ENCODE assay signal across 11 cellular contexts in genomic region chr12:64400041-64400440, GRCh38. TPM values are rescaled to one million over a fixed set of nuclear protein-coding genes. Genes with fewer than 3 reads are reported as not detected.
DNase-seq lines count a peak whose midpoint lies in the region; ATAC-seq and TF ChIP-seq lines count a peak whose summit lies in the region.
"Had no signal": no experiment of that assay in that cellular context is flagged by ENCODE, and none has a peak within 500 bp of the region (broad histone marks: within the 10 kb centered on the region; RNA-seq: fewer than 3 reads in every experiment).

No MANE protein-coding gene starts in this region.

- dilution Hi-C loops in IMR-90 (cut with HindIII; ENCODE audit: low sequenced_read_pairs, unreplicated experiment): no loop called here

- H2AK5ac ChIP-seq in IMR-90 (ENCODE audit: low read depth, low read length): no peak overlapping the region

- no peak overlapping the region for H2AFZ ChIP-seq in IMR-90 (replicated peaks; ENCODE audit: low read length, poor library complexity)

- WGBS in IMR-90 (ENCODE audit: extremely low coverage in 2 of 2, insufficient read length in 1 of 2), 2 experiments: 7% methylated on average over 2 of the region's 4 CpGs; no CpG with 5 or more reads in 1 of the 2 experiments
- WGBS in adrenal gland, 4 donors: 25 to 33% (median 28%) methylated on average over 4 of the region's 4 CpGs

- no peaks in the 10 kb centered on the region for H4K20me1 ChIP-seq in IMR-90 (ENCODE audit: insufficient read depth, low read length)

- no peak overlapping the region for H3K9ac ChIP-seq in IMR-90 (ENCODE audit: low read depth, low read length)

- no peak overlapping the region for H2BK20ac ChIP-seq in IMR-90 (ENCODE audit: low read depth, low read length)

- H2AK9ac ChIP-seq in IMR-90 (replicated peaks; ENCODE audit: low read depth, low read length, poor library complexity): no peak overlapping the region

- no peak overlapping the region for H3K18ac ChIP-seq in IMR-90 (ENCODE audit: low read depth, low read length)

- no peak for ATAC-seq in CD8-positive, alpha-beta T cell
- ATAC-seq in IMR-90 (ENCODE audit: low read depth) (no peak), HG03135 (IDR thresholded peaks at IDR 0.05; ENCODE audit: unreplicated experiment) (no peak), left colon (no peak), HG02840 (IDR thresholded peaks at IDR 0.05; ENCODE audit: low FRiP score, unreplicated experiment) (no peak)

- H3K27me3 Mint-ChIP-seq in CD8-positive, alpha-beta T cell (ENCODE audit: low read depth): no peaks in the 10 kb centered on the region
- H3K27me3 Mint-ChIP-seq: progenitor cell of endocrine pancreas had no signal

- no peak overlapping the region for H3K27ac ChIP-seq in CD8-positive, alpha-beta T cell (ENCODE audit: low read depth, low read length)
- H3K27ac ChIP-seq in IMR-90 (ENCODE audit: insufficient read depth, low read length) (no peak overlapping the region), adrenal gland (peak overlapping the region in 4 of 5 donors; percentile 51 to 70 (median 62))

- no peaks in the 10 kb centered on the region for H3K9me3 Mint-ChIP-seq in CD8-positive, alpha-beta T cell

- no peaks in the 10 kb centered on the region for H3K36me3 ChIP-seq in CD8-positive, alpha-beta T cell (ENCODE audit: insufficient read depth, low read length)
- H3K36me3 ChIP-seq in IMR-90 (ENCODE audit: control insufficient read depth, insufficient read depth, low read length) (no peaks in the 10 kb centered on the region), adrenal gland (replicated peaks in 1 of 2) (no peaks in the 10 kb centered on the region)

- peaks cover 5% of the 10 kb centered on the region for H3K36me3 Mint-ChIP-seq in CD8-positive, alpha-beta T cell

- TF ChIP-seq POLR2A in IMR-90 (IDR thresholded peaks at IDR 0.05; ENCODE audit: low read depth, low read length) (no peak), adrenal gland (IDR thresholded peaks at IDR 0.05) (peak in 1 of 2 donors; percentile 34)

- H4K8ac ChIP-seq in IMR-90 (ENCODE audit: low read depth in 2 of 2, low read length in 2 of 2): no peak overlapping the region

- H3K9me3 ChIP-seq in CD8-positive, alpha-beta T cell (ENCODE audit: low read length): no peaks in the 10 kb centered on the region
- H3K9me3 ChIP-seq in IMR-90 (ENCODE audit: control insufficient read depth, insufficient read depth, low read length) (no peaks in the 10 kb centered on the region), adrenal gland (replicated peaks in 1 of 3) (no peaks in the 10 kb centered on the region)

- H3K14ac ChIP-seq in IMR-90 (replicated peaks; ENCODE audit: low read depth, low read length): no peak overlapping the region

- H3K27ac Mint-ChIP-seq in CD8-positive, alpha-beta T cell: peak overlapping the region; percentile 69
- H3K27ac Mint-ChIP-seq: progenitor cell of endocrine pancreas had no signal

- H3K4me1 Mint-ChIP-seq in CD8-positive, alpha-beta T cell (ENCODE audit: low read depth): peaks cover 11% of the 10 kb centered on the region

- H2BK5ac ChIP-seq in IMR-90 (ENCODE audit: low read depth, low read length, poor library complexity, severe bottlenecking): no peak overlapping the region

- CTCF ChIA-PET in CD8-positive, alpha-beta T cell (lab: Charles Lee): no interaction called here
- CTCF ChIA-PET in IMR-90 (lab: Yijun Ruan, JAX): interaction anchor here (0.6 kb wide), 1 partner anchor 573 kb away, joined by 5 read pairs; no protein-coding TSS in a partner anchor

- peak overlapping the region; percentile 26 for H3K4me3 Mint-ChIP-seq in CD8-positive, alpha-beta T cell

- H3K4me2 ChIP-seq in IMR-90 (ENCODE audit: low read depth, low read length): no peak overlapping the region

- peak in 1 of 7 experiments; percentile 33 for DNase-seq in CD8-positive, alpha-beta T cell
- peak; percentile 68 for DNase-seq in IMR-90
- peak; percentile 35 to 92 (median 77) for DNase-seq in adrenal gland
- peak; percentile 22 for DNase-seq in iPS-NIHi7 (ENCODE audit: extremely low spot score)
- no peak for DNase-seq in left colon
- no peak for DNase-seq in NCI-H2227 treated with DMSO at 0.1 percent for 48 hours (lab: John Stamatoyannopoulos, UW)
- DNase-seq: activated gamma-delta T cell treated with Interleukin-2 at 50 U/mL for 16 hours, DMS79 treated with DMSO at 0.1 percent for 48 hours had no signal

- H3K4ac ChIP-seq in IMR-90 (ENCODE audit: low read depth, low read length): no peak overlapping the region

- H3K4me3 ChIP-seq in CD8-positive, alpha-beta T cell (ENCODE audit: low read depth, low read length): no peak overlapping the region
- H3K4me3 ChIP-seq in IMR-90 (ENCODE audit: insufficient read depth, low read depth, low read length) (no peak overlapping the region), adrenal gland (no peak overlapping the region)

- TF ChIP-seq CTCF in CD8-positive, alpha-beta T cell (IDR thresholded peaks at IDR 0.05): no peak
- no peak for TF ChIP-seq CTCF in IMR-90 (conservative IDR thresholded peaks at IDR 0.05; ENCODE audit: low read depth, low read length)
- no peak for TF ChIP-seq CTCF in adrenal gland (IDR thresholded peaks at IDR 0.05)

- H3K79me1 ChIP-seq in IMR-90 (ENCODE audit: low read depth in 1 of 2, low read length in 2 of 2): peaks cover 0 to 2% of the 10 kb centered on the region in 2 experiments; a peak in 2 of 4 replicates

- POLR2A ChIA-PET in CD8-positive, alpha-beta T cell (lab: Charles Lee): no interaction called here
- POLR2A ChIA-PET in IMR-90 (lab: Charles Lee; ENCODE audit: unreplicated experiment): no interaction called here

- no peak overlapping the region for H2BK15ac ChIP-seq in IMR-90 (ENCODE audit: low read depth, low read length)

- intact Hi-C loops in CD8-positive, alpha-beta T cell (cut with DNase I, micrococcal nuclease): loop anchor here (5.0 to 10.0 kb wide), 5 partner anchors 207 to 1798 kb away; partner anchors contain the start of genes LLPH (in 1 of the 2) and RASSF3 (in 1 of the 2)
- intact Hi-C loops in IMR-90 (cut with micrococcal nuclease): loop anchor here (5.0 kb wide), 1 partner anchor 213 kb away; no protein-coding TSS in a partner anchor
- intact Hi-C loops in adrenal gland (cut with DNase I): no loop called here
- intact Hi-C loops in left colon (cut with DNase I, micrococcal nuclease): no loop called here

- H4K5ac ChIP-seq in IMR-90 (ENCODE audit: low read depth, low read length): no peak overlapping the region

- TF ChIP-seq RAD21 in IMR-90 (IDR thresholded peaks at IDR 0.05; ENCODE audit: low read length): no peak

- H3K27me3 ChIP-seq in CD8-positive, alpha-beta T cell (ENCODE audit: insufficient read depth, low read length): no peaks in the 10 kb centered on the region
- no peaks in the 10 kb centered on the region for H3K27me3 ChIP-seq in IMR-90 (ENCODE audit: control insufficient read depth, insufficient read depth, low read length)
- H3K27me3 ChIP-seq in adrenal gland: no peaks in the 10 kb centered on the region

- H2BK120ac ChIP-seq in IMR-90 (ENCODE audit: low read depth, low read length): no peak overlapping the region

- in situ Hi-C loops in IMR-90 (cut with MboI; ENCODE audit: low sequenced_read_pairs): no loop called here

- no peak overlapping the region for H3K23ac ChIP-seq in IMR-90 (ENCODE audit: low read depth, low read length)

- H3K56ac ChIP-seq in IMR-90 (ENCODE audit: extremely low read depth, insufficient read depth, low read length): no peak overlapping the region

- peaks cover 4% of the 10 kb centered on the region for H3K4me1 ChIP-seq in CD8-positive, alpha-beta T cell (ENCODE audit: insufficient read depth, low read length)
- H3K4me1 ChIP-seq in IMR-90 (ENCODE audit: control insufficient read depth, insufficient read depth, low read length) (no peaks in the 10 kb centered on the region), adrenal gland (replicated peaks in 1 of 2) (peaks cover 5 to 8% of the 10 kb centered on the region in 2 donors)

- no TSS peak for BruUV-seq in IMR-90 (replicated peaks; lab: Mats Ljungman, UMichigan)

- H4K91ac ChIP-seq in IMR-90 (ENCODE audit: insufficient read depth, low read depth, low read length): no peak overlapping the region

- H3K9me1 ChIP-seq in IMR-90 (ENCODE audit: insufficient read depth, low read length): no peaks in the 10 kb centered on the region

TF ChIP-seq in IMR-90, 13 proteins besides CTCF, POLR2A, EP300 and RAD21:
- TF ChIP-seq NFE2L2 (IDR thresholded peaks at IDR 0.05; ENCODE audit: low read depth, low read length) (no peak), USF2 (IDR thresholded peaks at IDR 0.05; ENCODE audit: low read depth, low read length) (peak; percentile 45; the same call in 1 of the 2 replicates), SMC3 (IDR thresholded peaks at IDR 0.05; ENCODE audit: low read depth, low read length) (no peak)

RNA-seq across cellular contexts. Expression of gene XPOT, which starts 4.2 kb away (rescaled TPM):
- total RNA-seq in CD8-positive, alpha-beta T cell: 10 to 100 TPM; 37.9 to 39.5 TPM
- 79.4 and 80.8 TPM in 2 replicates for total RNA-seq in IMR-90 (2012; rRNA removed)
- polyA plus RNA-seq in IMR-90 (2012; rRNA removed): 32.0 and 40.9 TPM in 2 replicates
- 8.7 and 9.5 TPM in 2 replicates for polyA plus RNA-seq in IMR-90 (2012; cell fraction: cytosol; rRNA removed)
- 11.4 and 129 TPM in 2 replicates for polyA plus RNA-seq in IMR-90 (2012; cell fraction: nucleus; rRNA removed; ENCODE audit: low replicate concordance)
- 10 to 100 TPM; 30.6 to 59.1 (median 47.5) TPM for total RNA-seq in adrenal gland
- polyA plus RNA-seq in adrenal gland: 10 to 100 TPM; 12.4 to 59.6 (median 14.7) TPM
- 10 to 100 TPM; 24.3 to 30.4 TPM for total RNA-seq in left colon

RNA-seq across cellular contexts. Expression of gene C12orf56, which starts 9.5 kb away (rescaled TPM):
- total RNA-seq in CD8-positive, alpha-beta T cell: not detected
- not detected in 2 replicates for total RNA-seq in IMR-90 (2012; rRNA removed)
- polyA plus RNA-seq in IMR-90 (2012; rRNA removed): 0.09 TPM in 1 of 2 replicates, not detected in the other
- polyA plus RNA-seq in IMR-90 (2012; cell fraction: cytosol; rRNA removed): 0.01 and 0.06 TPM in 2 replicates
- polyA plus RNA-seq in IMR-90 (2012; cell fraction: nucleus; rRNA removed; ENCODE audit: low replicate concordance): 0.02 and 0.03 TPM in 2 replicates
- not detected for total RNA-seq in adrenal gland
- under 1 TPM in 1 of 3 donors, not detected in 2; 0.07 TPM for polyA plus RNA-seq in adrenal gland
- 1 to 10 TPM in 1 of 2 donors, under 1 TPM in 1; 0.24 to 1.6 TPM for total RNA-seq in left colon

RNA-seq across cellular contexts. Expression of gene TBK1, which starts 51.9 kb away (rescaled TPM):
- 1 to 10 TPM; 6.2 to 6.7 TPM for total RNA-seq in CD8-positive, alpha-beta T cell
- total RNA-seq in IMR-90 (2012; rRNA removed) (9.9 and 25.3 TPM in 2 replicates), adrenal gland (10 to 100 TPM; 19.0 to 38.3 (median 25.5) TPM), left colon (10 to 100 TPM; 17.1 to 17.7 TPM)
- polyA plus RNA-seq in IMR-90 (2012; rRNA removed) (7.8 and 11.6 TPM in 2 replicates), adrenal gland (10 to 100 TPM; 16.0 to 48.3 (median 18.6) TPM)
- 0.49 and 0.65 TPM in 2 replicates for polyA plus RNA-seq in IMR-90 (2012; cell fraction: cytosol; rRNA removed)
- polyA plus RNA-seq in IMR-90 (2012; cell fraction: nucleus; rRNA removed; ENCODE audit: low replicate concordance): 0.85 and 11.8 TPM in 2 replicates

Comparison
In these comparisons a context has a peak if more than half of its experiments do, and no peak if none do; other contexts are left out.
1. DNase-seq: peak in IMR-90 (single experiment), adrenal gland (7 of 7) and iPS-NIHi7 (single experiment); none in left colon (0 of 2) and NCI-H2227 treated with DMSO at 0.1 percent for 48 hours (single experiment).
2. H3K27ac ChIP-seq: peak in adrenal gland (4 of 5); none in CD8-positive, alpha-beta T cell (single experiment) and IMR-90 (single experiment).
3. intact Hi-C loops: an anchor here in CD8-positive, alpha-beta T cell (5.0 to 10.0 kb wide) and IMR-90 (5.0 kb wide); none called in adrenal gland and left colon.